In genomic region chr12:124508323-124509096, GRCh38 we compare ENCODE assay signal across 8 cellular contexts. TPM values are rescaled to one million over a fixed set of nuclear protein-coding genes. Genes with fewer than 3 reads are reported as not detected.
DNase-seq lines count a peak whose midpoint lies in the region; ATAC-seq and TF ChIP-seq lines count a peak whose summit lies in the region.

No MANE protein-coding gene starts in this region.

- H3K9me2 ChIP-seq in PC-3 (replicated peaks; ENCODE audit: low read length): no peaks in the 10 kb centered on the region

- no peak overlapping the region for H3K4me3 ChIP-seq in PC-3 (ENCODE audit: low read length)
- H3K4me3 ChIP-seq in gastroesophageal sphincter: no peak overlapping the region

- BruUV-seq in PC-3 (replicated peaks; lab: Mats Ljungman, UMichigan): no TSS peak

- H3K4me2 ChIP-seq in PC-3 (ENCODE audit: low read length): no peak overlapping the region

- ATAC-seq in GM18505 (IDR thresholded peaks at IDR 0.05; ENCODE audit: unreplicated experiment) (peak; percentile 51), PC-3 (no peak), gastroesophageal sphincter (peak; percentile 1), HG03457 (IDR thresholded peaks at IDR 0.05; ENCODE audit: unreplicated experiment) (no peak), HG02588 (IDR thresholded peaks at IDR 0.05; ENCODE audit: unreplicated experiment) (no peak)
- no peak for ATAC-seq in stimulated activated effector memory CD8-positive, alpha-beta T cell treated with anti-CD3 and anti-CD28 coated beads, Interleukin-12 subunit alpha, Interleukin-12 subunit beta, amount 100 ng/mL, for 72 hours

- H3K4me3 Mint-ChIP-seq in stimulated activated effector memory CD8-positive, alpha-beta T cell treated with anti-CD3 and anti-CD28 coated beads, Interleukin-12 subunit alpha, Interleukin-12 subunit beta, amount 100 ng/mL, for 72 hours: no peak overlapping the region

- H3K27me3 ChIP-seq in PC-3 (ENCODE audit: low read length) (no peaks in the 10 kb centered on the region), gastroesophageal sphincter (no peaks in the 10 kb centered on the region)

- CTCF ChIA-PET in PC-3 (lab: Charles Lee): interaction anchor here (0.6 kb wide), 1 partner anchor 128 kb away, joined by 7 read pairs; no protein-coding TSS in a partner anchor

- peaks cover 6% of the 10 kb centered on the region for H3K36me3 Mint-ChIP-seq in stimulated activated effector memory CD8-positive, alpha-beta T cell treated with anti-CD3 and anti-CD28 coated beads, Interleukin-12 subunit alpha, Interleukin-12 subunit beta, amount 100 ng/mL, for 72 hours

- H3K4me1 Mint-ChIP-seq in stimulated activated effector memory CD8-positive, alpha-beta T cell treated with anti-CD3 and anti-CD28 coated beads, Interleukin-12 subunit alpha, Interleukin-12 subunit beta, amount 100 ng/mL, for 72 hours: peaks cover 50% of the 10 kb centered on the region

- POLR2A ChIA-PET in PC-3 (lab: Charles Lee; ENCODE audit: unreplicated experiment): no interaction called here

- H3K36me3 ChIP-seq in PC-3 (ENCODE audit: low read depth, low read length): no peaks in the 10 kb centered on the region
- H3K36me3 ChIP-seq in gastroesophageal sphincter: no peaks in the 10 kb centered on the region

- peak overlapping the region; percentile 37 for H3K27ac Mint-ChIP-seq in stimulated activated effector memory CD8-positive, alpha-beta T cell treated with anti-CD3 and anti-CD28 coated beads, Interleukin-12 subunit alpha, Interleukin-12 subunit beta, amount 100 ng/mL, for 72 hours

- H3K9ac ChIP-seq in PC-3 (ENCODE audit: low read length): no peak overlapping the region

- no peak for TF ChIP-seq EP300 in gastroesophageal sphincter (IDR thresholded peaks at IDR 0.05)

- TF ChIP-seq CTCF in PC-3 (conservative IDR thresholded peaks at IDR 0.05; ENCODE audit: low read depth, low read length) (peak; percentile 51), gastroesophageal sphincter (IDR thresholded peaks at IDR 0.05) (no peak)

- no peaks in the 10 kb centered on the region for H3K9me3 ChIP-seq in PC-3 (ENCODE audit: low read length)
- H3K9me3 ChIP-seq in gastroesophageal sphincter: no peaks in the 10 kb centered on the region

- H3K4me1 ChIP-seq in PC-3 (ENCODE audit: insufficient read depth, low read length) (peaks cover 29% of the 10 kb centered on the region), gastroesophageal sphincter (peaks cover 5 to 100% (median 81%) of the 10 kb centered on the region in 3 donors)

- H3K9me3 Mint-ChIP-seq in stimulated activated effector memory CD8-positive, alpha-beta T cell treated with anti-CD3 and anti-CD28 coated beads, Interleukin-12 subunit alpha, Interleukin-12 subunit beta, amount 100 ng/mL, for 72 hours: no peaks in the 10 kb centered on the region

- TF ChIP-seq POLR2A in GM18505 (IDR thresholded peaks at IDR 0.05; ENCODE audit: borderline replicate concordance, extremely low read depth, insufficient read depth, insufficient read length): no peak
- TF ChIP-seq POLR2A in gastroesophageal sphincter (IDR thresholded peaks at IDR 0.05): no peak

- DNase-seq in PC-3: no peak
- no peak for DNase-seq in stimulated activated effector memory CD8-positive, alpha-beta T cell treated with anti-CD3 and anti-CD28 coated beads, Interleukin-12 subunit alpha, Interleukin-12 subunit beta, amount 100 ng/mL, for 72 hours (ENCODE audit: low spot score in 2 of 2)
- no peak for DNase-seq in stimulated activated CD4-positive, alpha-beta T cell treated with anti-CD3 and anti-CD28 coated beads, Interleukin-4, amount 100 ng/mL, for 1 hour
- DNase-seq in NCI-H510A (lab: John Stamatoyannopoulos, UW): no peak

- 50% methylated on average over 18 of the region's 21 CpGs; no CpG with 5 or more reads in 1 of the 2 donors for WGBS in gastroesophageal sphincter (ENCODE audit: low coverage in 1 of 2), 2 donors

- H3F3A ChIP-seq in PC-3 (ENCODE audit: low read length, unreplicated experiment): no peaks in the 10 kb centered on the region

- no peak overlapping the region for H3K27ac ChIP-seq in PC-3 (ENCODE audit: low read length)
- peak overlapping the region; percentile 48 to 97 (median 83) for H3K27ac ChIP-seq in gastroesophageal sphincter

- H4K20me1 ChIP-seq in PC-3 (ENCODE audit: low read length): peaks cover 23% of the 10 kb centered on the region; the same call in 1 of the 2 replicates

- intact Hi-C loops in PC-3 (cut with micrococcal nuclease): no loop called here

- H2AFZ ChIP-seq in PC-3 (ENCODE audit: low read length): no peak overlapping the region

- peaks cover 69% of the 10 kb centered on the region for H3K79me2 ChIP-seq in PC-3 (ENCODE audit: low read length)

RNA-seq across cellular contexts. Expression of gene NCOR2, which starts 58.9 kb away (rescaled TPM):
- total RNA-seq in PC-3 (2014; rRNA removed) (117 and 218 TPM in 2 replicates), gastroesophageal sphincter (100 to 1,000 TPM in 2 of 4 donors, 10 to 100 TPM in 2; 67.2 to 148 (median 105) TPM)

Comparison
In these comparisons a context has a peak if more than half of its experiments do, and no peak if none do; other contexts are left out.
1. ATAC-seq: peak in GM18505 (single experiment) and gastroesophageal sphincter (single experiment); none in PC-3 (single experiment), stimulated activated effector memory CD8-positive, alpha-beta T cell treated with anti-CD3 and anti-CD28 coated beads, Interleukin-12 subunit alpha, Interleukin-12 subunit beta, amount 100 ng/mL, for 72 hours (single experiment), HG03457 (single experiment) and HG02588 (single experiment).